9 cellular contexts compared by ENCODE assay signal in genomic region chr6:122400467-122401089, GRCh38. TPM values are rescaled to one million over a fixed set of nuclear protein-coding genes. Genes with fewer than 3 reads are reported as not detected.
DNase-seq lines count a peak whose midpoint lies in the region; ATAC-seq, FAIRE-seq and TF ChIP-seq lines count a peak whose summit lies in the region.
"Had no signal": no experiment of that assay in that cellular context is flagged by ENCODE, and none has a peak within 500 bp of the region (broad histone marks: within the 10 kb centered on the region; RNA-seq: fewer than 3 reads in every experiment).

No MANE protein-coding gene starts in this region.

- no peak overlapping the region for H2AFZ ChIP-seq in mesenchymal stem cell (ENCODE audit: low read depth, low read length)

- 58% methylated on average over 2 of the region's 4 CpGs for WGBS in mesenchymal stem cell

- CTCF ChIA-PET in A673 (lab: Charles Lee), result no interaction called here

- BruUV-seq in A673 (replicated peaks; lab: Mats Ljungman, UMichigan), result TSS peak; percentile 40

- intact Hi-C loops in A673 (cut with micrococcal nuclease; ENCODE audit: unreplicated experiment), result loop anchor here (10.0 kb wide), 1 partner anchor 434 kb away; no protein-coding TSS in a partner anchor

- DNase-seq in A673 (ENCODE audit: low spot score), result no peak
- no peak for DNase-seq in HAP-1 (ENCODE audit: low spot score in 2 of 2)
- DNase-seq in astrocyte of the cerebellum (ENCODE audit: low read depth), result no peak
- peak; percentile 15 for DNase-seq in mesenchymal stem cell
- DNase-seq in frontal cortex (ENCODE audit: low spot score in 2 of 2), result no peak
- DNase-seq in CD1c-positive myeloid dendritic cell (ENCODE audit: extremely low spot score), result no peak

- H4K91ac ChIP-seq in mesenchymal stem cell (ENCODE audit: low read length), result no peak overlapping the region

- H3K4me2 ChIP-seq in mesenchymal stem cell (ENCODE audit: low read length, poor library complexity, severe bottlenecking), result peak overlapping the region; percentile 33

- H3K9me3 ChIP-seq in A673 (ENCODE audit: low read depth, low read length, poor library complexity, severe bottlenecking) (no peaks in the 10 kb centered on the region), HAP-1 (no peaks in the 10 kb centered on the region), mesenchymal stem cell (ENCODE audit: control insufficient read depth, low read length) (no peaks in the 10 kb centered on the region)
- H3K9me3 ChIP-seq: body of pancreas had no signal

- no peak overlapping the region for H2BK12ac ChIP-seq in mesenchymal stem cell (ENCODE audit: low read length in 2 of 2)

- H3K27me3 ChIP-seq in A673 (replicated peaks; ENCODE audit: insufficient read depth, low read depth, low read length, poor library complexity), result no peaks in the 10 kb centered on the region
- no peaks in the 10 kb centered on the region for H3K27me3 ChIP-seq in HAP-1 (ENCODE audit: low read depth)
- no peaks in the 10 kb centered on the region for H3K27me3 ChIP-seq in mesenchymal stem cell (ENCODE audit: control insufficient read depth in 1 of 2, insufficient read depth in 1 of 2, low read length in 2 of 2)
- H3K27me3 ChIP-seq: body of pancreas had no signal

- H3K9ac ChIP-seq in mesenchymal stem cell (ENCODE audit: low read length), result peak overlapping the region; percentile 97

- peaks cover 15% of the 10 kb centered on the region for H3K4me1 ChIP-seq in A673 (ENCODE audit: insufficient read depth, low read length, poor library complexity, severe bottlenecking)
- H3K4me1 ChIP-seq in HAP-1, result peaks cover 10% of the 10 kb centered on the region
- no peaks in the 10 kb centered on the region for H3K4me1 ChIP-seq in mesenchymal stem cell (ENCODE audit: control insufficient read depth, insufficient read depth, low read depth, low read length)

- H3K23ac ChIP-seq in mesenchymal stem cell (ENCODE audit: low read length in 2 of 2), result no peak overlapping the region

- no peak overlapping the region for H2BK15ac ChIP-seq in mesenchymal stem cell (ENCODE audit: low read depth, poor library complexity, severe bottlenecking)

- no peak overlapping the region for H3K18ac ChIP-seq in mesenchymal stem cell (ENCODE audit: low read depth in 1 of 2, low read length in 2 of 2)

- H3K14ac ChIP-seq in mesenchymal stem cell (ENCODE audit: low read length in 2 of 2), result no peak overlapping the region

- in situ Hi-C loops in HAP-1 (cut with MboI; ENCODE audit: low sequenced_read_pairs) (no loop called here), astrocyte of the cerebellum (cut with HindIII; ENCODE audit: low sequenced_read_pairs) (no loop called here)

- H3K4ac ChIP-seq in mesenchymal stem cell (ENCODE audit: low read depth in 1 of 2, low read length in 2 of 2), result no peak overlapping the region

- FAIRE-seq in frontal cortex (lab: Jason Lieb, UNC), result no peak

- TF ChIP-seq CTCF in A673 (conservative IDR thresholded peaks at IDR 0.05; ENCODE audit: low read depth, low read length), result no peak
- no peak for TF ChIP-seq CTCF in astrocyte of the cerebellum (IDR thresholded peaks at IDR 0.05; ENCODE audit: low read depth, low read length, missing control alignments)

- POLR2A ChIA-PET in A673 (lab: Charles Lee; ENCODE audit: low non-redundant PET), result no interaction called here

- peaks cover 3% of the 10 kb centered on the region for H3K79me1 ChIP-seq in mesenchymal stem cell (replicated peaks; ENCODE audit: low read length, poor library complexity, severe bottlenecking)

- H3K36me3 ChIP-seq in A673 (ENCODE audit: insufficient read depth, low read length, poor library complexity, severe bottlenecking) (no peaks in the 10 kb centered on the region), HAP-1 (replicated peaks) (no peaks in the 10 kb centered on the region), mesenchymal stem cell (ENCODE audit: control insufficient read depth in 1 of 2, insufficient read depth in 2 of 2, low read depth in 1 of 2, low read length in 2 of 2) (no peaks in the 10 kb centered on the region)

- no peak overlapping the region for H2BK120ac ChIP-seq in mesenchymal stem cell (ENCODE audit: low read depth, low read length)

- H3K4me3 ChIP-seq in A673 (ENCODE audit: low read depth, low read length, poor library complexity, severe bottlenecking), result peak overlapping the region; percentile 99
- peak overlapping the region; percentile 89 for H3K4me3 ChIP-seq in HAP-1
- H3K4me3 ChIP-seq in astrocyte of the cerebellum (ENCODE audit: low read depth, low read length), result peak overlapping the region; percentile 97
- H3K4me3 ChIP-seq in mesenchymal stem cell (ENCODE audit: insufficient read depth in 1 of 2, low read depth in 1 of 2, low read length in 2 of 2), result peak overlapping the region in 1 of 2 experiments; percentile 96

- H3K27ac ChIP-seq in A673 (ENCODE audit: low read depth, low read length, poor library complexity, severe bottlenecking) (peak overlapping the region; percentile 93), mesenchymal stem cell (ENCODE audit: low read length, poor library complexity, severe bottlenecking) (no peak overlapping the region)

- H4K8ac ChIP-seq in mesenchymal stem cell (ENCODE audit: low read length), result no peak overlapping the region

- no peak overlapping the region for H2BK5ac ChIP-seq in mesenchymal stem cell (ENCODE audit: low read depth, low read length, poor library complexity, severe bottlenecking)

- H2AK5ac ChIP-seq in mesenchymal stem cell (ENCODE audit: low read length, severe bottlenecking), result no peak overlapping the region

- ATAC-seq in GM21515 (IDR thresholded peaks at IDR 0.05; ENCODE audit: unreplicated experiment) (no peak), GM21447 (IDR thresholded peaks at IDR 0.05; ENCODE audit: unreplicated experiment) (no peak)

RNA-seq across cellular contexts. Expression of gene HSF2, which starts 1.1 kb away (rescaled TPM):
- total RNA-seq in A673 (2021) (27.5 and 31.3 TPM in 2 replicates), frontal cortex (130 TPM)
- polyA plus RNA-seq in mesenchymal stem cell (2013, experiment 1 of 2), result 9.0 TPM
- 9.8 TPM for polyA plus RNA-seq in mesenchymal stem cell (2013, experiment 2 of 2)
